ENCODE assay signal across 1 cellular context in genomic region chr16:30444231-30445148, GRCh38.
A peak's percentile ranks its signal among the peaks of the same experiment; 100 is the strongest.
TF ChIP-seq lines count a peak whose summit lies in the region.

No MANE protein-coding gene starts in this region.

TF ChIP-seq in HepG2, 621 proteins besides CTCF, POLR2A, EP300 and RAD21 (continued from another document and continues in another):
- 0 out of 2 replicates have a peak, but pooled peaks have one; percentile 11 for TF ChIP-seq ZBTB25 (CRISPR knock-in tag; IDR thresholded peaks at IDR 0.05)
- TF ChIP-seq GTF2F1 (IDR thresholded peaks at IDR 0.05; ENCODE audit: low read length) = no peak
- TF ChIP-seq HCFC1 (IDR thresholded peaks at IDR 0.05; ENCODE audit: low read depth, low read length) = no peak
- TF ChIP-seq ZNF543 (CRISPR knock-in tag; IDR thresholded peaks at IDR 0.05) = no peak
- no peak for TF ChIP-seq CAMTA2 (CRISPR knock-in tag; IDR thresholded peaks at IDR 0.05; ENCODE audit: borderline replicate concordance)
- no peak for TF ChIP-seq AGO2 (optimal IDR thresholded peaks at IDR 0.05; ENCODE audit: low read depth, low read length)
- TF ChIP-seq ATF2 (CRISPR knock-in tag; IDR thresholded peaks at IDR 0.05) = no peak
- TF ChIP-seq ZNF878 (CRISPR knock-in tag; IDR thresholded peaks at IDR 0.05) = no peak
- peak; percentile 58; the same call in 1 of the 2 replicates for TF ChIP-seq ZNF446 (CRISPR knock-in tag; IDR thresholded peaks at IDR 0.05)
- 0 out of 2 replicates have a peak, but pooled peaks have one; percentile 24 for TF ChIP-seq KAT7 (CRISPR knock-in tag; IDR thresholded peaks at IDR 0.05; ENCODE audit: borderline replicate concordance)
- no peak for TF ChIP-seq SIN3B (IDR thresholded peaks at IDR 0.05; ENCODE audit: low read length)
- TF ChIP-seq SOX6 (IDR thresholded peaks at IDR 0.05) = no peak
- no peak for TF ChIP-seq SOX6 (CRISPR knock-in tag; IDR thresholded peaks at IDR 0.05)
- no peak for TF ChIP-seq CCAR2 (optimal IDR thresholded peaks at IDR 0.05; ENCODE audit: low read depth, low read length)
- TF ChIP-seq ZC3H4 (CRISPR knock-in tag; IDR thresholded peaks at IDR 0.05; ENCODE audit: borderline replicate concordance) = 0 out of 2 replicates have a peak, but pooled peaks have one; percentile 19
- peak; percentile 7; the same call in 1 of the 2 replicates for TF ChIP-seq BORCS8-MEF2B (CRISPR knock-in tag; IDR thresholded peaks at IDR 0.05)
- TF ChIP-seq NCOA2 (CRISPR knock-in tag; IDR thresholded peaks at IDR 0.05) = 0 out of 2 replicates have a peak, but pooled peaks have one; percentile 6
- no peak for TF ChIP-seq ZNF549 (CRISPR knock-in tag; IDR thresholded peaks at IDR 0.05)
- 0 out of 2 replicates have a peak, but pooled peaks have one; percentile 65 for TF ChIP-seq ARHGAP35 (CRISPR knock-in tag; IDR thresholded peaks at IDR 0.05; ENCODE audit: borderline replicate concordance)
- no peak for TF ChIP-seq GMEB1 (CRISPR knock-in tag; IDR thresholded peaks at IDR 0.05; ENCODE audit: borderline replicate concordance)
- TF ChIP-seq ZUFSP (CRISPR knock-in tag; IDR thresholded peaks at IDR 0.05; ENCODE audit: borderline replicate concordance) = no peak
- TF ChIP-seq CCDC6 (CRISPR knock-in tag; IDR thresholded peaks at IDR 0.05) = 0 out of 2 replicates have a peak, but pooled peaks have one; percentile 2
- peak; percentile 18; the same call in 1 of the 2 replicates for TF ChIP-seq ZBTB14 (CRISPR knock-in tag; IDR thresholded peaks at IDR 0.05)
- TF ChIP-seq GLI4 (CRISPR knock-in tag; IDR thresholded peaks at IDR 0.05; ENCODE audit: borderline replicate concordance) = no peak
- 0 out of 2 replicates have a peak, but pooled peaks have one; percentile 14 for TF ChIP-seq ZNF383 (CRISPR knock-in tag; IDR thresholded peaks at IDR 0.05; ENCODE audit: borderline replicate concordance)
- TF ChIP-seq RNF2 (conservative IDR thresholded peaks at IDR 0.05; ENCODE audit: low read depth) = no peak
- TF ChIP-seq TGIF2 (CRISPR knock-in tag; IDR thresholded peaks at IDR 0.05) = 0 out of 2 replicates have a peak, but pooled peaks have one; percentile 14
- no peak for TF ChIP-seq MBNL3 (CRISPR knock-in tag; conservative IDR thresholded peaks at IDR 0.05)
- no peak for TF ChIP-seq SOX13 (IDR thresholded peaks at IDR 0.05)
- no peak; a peak in 1 of 4 replicates for TF ChIP-seq SOX13 (CRISPR knock-in tag; conservative IDR thresholded peaks at IDR 0.05 in 1 of 2, IDR thresholded peaks at IDR 0.05 in 1 of 2)
- no peak for TF ChIP-seq ZNF703 (CRISPR knock-in tag; IDR thresholded peaks at IDR 0.05; ENCODE audit: borderline replicate concordance)
- no peak for TF ChIP-seq ZNF496 (CRISPR knock-in tag; IDR thresholded peaks at IDR 0.05; ENCODE audit: insufficient replicate concordance)
- TF ChIP-seq ZNF232 (CRISPR knock-in tag; IDR thresholded peaks at IDR 0.05; ENCODE audit: borderline replicate concordance) = no peak
- 0 out of 2 replicates have a peak, but pooled peaks have one; percentile 5 for TF ChIP-seq ZSCAN21 (CRISPR knock-in tag; IDR thresholded peaks at IDR 0.05; ENCODE audit: borderline replicate concordance)
- no peak for TF ChIP-seq LCORL (IDR thresholded peaks at IDR 0.05)
- no peak for TF ChIP-seq LCORL (CRISPR knock-in tag; IDR thresholded peaks at IDR 0.05)
- no peak for TF ChIP-seq ZMAT5 (CRISPR knock-in tag; IDR thresholded peaks at IDR 0.05; ENCODE audit: borderline replicate concordance, low read depth)
- no peak for TF ChIP-seq TP53 (CRISPR knock-in tag; conservative IDR thresholded peaks at IDR 0.05)
- TF ChIP-seq TAF1 (CRISPR knock-in tag; IDR thresholded peaks at IDR 0.05) = no peak
- TF ChIP-seq SALL1 (CRISPR knock-in tag; IDR thresholded peaks at IDR 0.05) = peak; percentile 8
- TF ChIP-seq ZNF780A (CRISPR knock-in tag; IDR thresholded peaks at IDR 0.05) = no peak
- TF ChIP-seq TBX2 (CRISPR knock-in tag; IDR thresholded peaks at IDR 0.05; ENCODE audit: borderline replicate concordance) = peak; percentile 14; the same call in 1 of the 2 replicates
- no peak for TF ChIP-seq ISL2 (CRISPR knock-in tag; IDR thresholded peaks at IDR 0.05)
- TF ChIP-seq ZNF362 (CRISPR knock-in tag; IDR thresholded peaks at IDR 0.05; ENCODE audit: borderline replicate concordance) = no peak
- no peak for TF ChIP-seq ZBTB8A (CRISPR knock-in tag; IDR thresholded peaks at IDR 0.05; ENCODE audit: borderline replicate concordance, low read depth)
- TF ChIP-seq NFIB (CRISPR knock-in tag; IDR thresholded peaks at IDR 0.05; ENCODE audit: borderline replicate concordance) = no peak
- TF ChIP-seq SSRP1 (CRISPR knock-in tag; IDR thresholded peaks at IDR 0.05) = peak; percentile 71; the same call in 1 of the 2 replicates
- TF ChIP-seq NCOR1 (IDR thresholded peaks at IDR 0.05; ENCODE audit: borderline replicate concordance, low read length) = no peak
- TF ChIP-seq YEATS2 (CRISPR knock-in tag; IDR thresholded peaks at IDR 0.05; ENCODE audit: borderline replicate concordance) = 0 out of 2 replicates have a peak, but pooled peaks have one; percentile 19
- TF ChIP-seq ZBTB38 (CRISPR knock-in tag; IDR thresholded peaks at IDR 0.05) = 0 out of 2 replicates have a peak, but pooled peaks have one; percentile 5
- TF ChIP-seq PAXIP1 (CRISPR knock-in tag; conservative IDR thresholded peaks at IDR 0.05) = no peak
- no peak; the same call in 1 of the 2 replicates for TF ChIP-seq THAP11 (CRISPR knock-in tag; IDR thresholded peaks at IDR 0.05)
- TF ChIP-seq CSRNP2 (CRISPR knock-in tag; conservative IDR thresholded peaks at IDR 0.05; ENCODE audit: low read depth) = no peak
- peak; percentile 77 for TF ChIP-seq ZC3H13 (CRISPR knock-in tag; IDR thresholded peaks at IDR 0.05)
- no peak for TF ChIP-seq MTA3 (CRISPR knock-in tag; IDR thresholded peaks at IDR 0.05)
- 0 out of 2 replicates have a peak, but pooled peaks have one; percentile 30 for TF ChIP-seq GZF1 (CRISPR knock-in tag; IDR thresholded peaks at IDR 0.05)
